Comparison of ENCODE assay signal across 9 cellular contexts in the genomic region with DNA sequence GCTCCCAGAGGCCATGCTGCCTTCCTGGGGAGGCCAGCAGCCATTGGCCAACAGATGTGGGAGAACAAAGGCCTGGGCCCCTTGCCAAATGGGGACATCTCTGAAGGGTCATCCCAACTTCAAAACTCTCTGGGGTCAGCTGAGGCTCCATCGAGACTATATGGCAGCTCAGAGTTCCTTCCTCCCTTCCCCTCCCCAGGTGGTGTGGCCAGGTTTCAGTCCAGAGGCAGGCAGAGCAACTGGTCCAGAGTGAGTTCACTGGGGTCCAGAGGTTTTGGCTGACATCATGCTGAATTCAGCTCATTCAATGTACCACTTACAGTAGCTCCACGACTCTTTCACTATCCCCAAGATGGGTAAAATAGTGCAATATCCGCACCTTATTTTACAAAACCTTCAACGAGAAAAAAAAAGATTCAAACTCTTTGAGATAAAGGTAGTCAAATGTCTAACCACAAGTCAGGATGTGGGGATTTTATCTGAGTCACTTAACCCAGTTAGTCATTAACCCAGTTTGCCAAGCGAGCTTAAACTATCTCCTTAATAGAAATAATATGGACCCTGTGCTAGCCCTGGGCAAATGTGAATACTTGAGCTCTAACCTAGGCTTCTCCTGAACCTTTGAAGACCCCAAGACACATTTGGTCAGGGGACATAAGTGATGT.
DNase-seq lines count a peak whose midpoint lies in the region; ATAC-seq and TF ChIP-seq lines count a peak whose summit lies in the region.
"Had no signal": no experiment of that assay in that cellular context is flagged by ENCODE, and none has a peak within 500 bp of the region (broad histone marks: within the 10 kb centered on the region; RNA-seq: fewer than 3 reads in every experiment).

No MANE protein-coding gene starts in this region.

- DNase-seq in NK-92 treated with Interleukin-12 subunit alpha and Interleukin-12 subunit beta, amount 100 ng/mL, for 24 hours (lab: John Stamatoyannopoulos, UW) = peak; percentile 10
- DNase-seq in NK-92 (lab: John Stamatoyannopoulos, UW; ENCODE audit: unreplicated experiment) (no peak), retinal pigment epithelial cell (ENCODE audit: low read depth) (peak; percentile 34), endothelial cell (ENCODE audit: low spot score) (no peak), NCI-H187 (lab: John Stamatoyannopoulos, UW) (no peak), OCI-M2 (lab: John Stamatoyannopoulos, UW; ENCODE audit: unreplicated experiment) (no peak)
- DNase-seq in activated CD4-positive, alpha-beta memory T cell treated with anti-CD3 and anti-CD28 coated beads, Interleukin-2, amount 10 ng/mL, durations not matched to agents 7 days and 5 days = peak; percentile 25
- DNase-seq: Right ventricle myocardium superior had no signal

- POLR2A ChIA-PET in activated CD4-positive, alpha-beta memory T cell treated with anti-CD3 and anti-CD28 coated beads, Interleukin-2, amount 10 ng/mL, durations not matched to agents 7 days and 5 days (lab: Charles Lee) = interaction anchor here (0.7 to 1.1 kb wide), 2 partner anchors 13 to 73 kb away, joined by 4 to 7 read pairs; no protein-coding TSS in a partner anchor

- peaks cover 10% of the 10 kb centered on the region for H3K9me3 Mint-ChIP-seq in activated CD4-positive, alpha-beta memory T cell treated with anti-CD3 and anti-CD28 coated beads, Interleukin-2, amount 10 ng/mL, durations not matched to agents 7 days and 5 days
- H3K9me3 Mint-ChIP-seq in endothelial cell (ENCODE audit: unreplicated experiment) = no peaks in the 10 kb centered on the region

- no peak for TF ChIP-seq CTCF in retinal pigment epithelial cell (conservative IDR thresholded peaks at IDR 0.05; ENCODE audit: low read depth, low read length)
- TF ChIP-seq CTCF in endothelial cell (IDR thresholded peaks at IDR 0.05; ENCODE audit: unreplicated experiment) = no peak

- H3K36me3 Mint-ChIP-seq in activated CD4-positive, alpha-beta memory T cell treated with anti-CD3 and anti-CD28 coated beads, Interleukin-2, amount 10 ng/mL, durations not matched to agents 7 days and 5 days (ENCODE audit: low read depth) = no peaks in the 10 kb centered on the region
- H3K36me3 Mint-ChIP-seq in endothelial cell (ENCODE audit: low read depth, unreplicated experiment) = peaks cover 4% of the 10 kb centered on the region

- CTCF ChIA-PET in activated CD4-positive, alpha-beta memory T cell treated with anti-CD3 and anti-CD28 coated beads, Interleukin-2, amount 10 ng/mL, durations not matched to agents 7 days and 5 days (lab: Charles Lee) = interaction anchor here (1.2 to 1.8 kb wide), 3 partner anchors 73 to 96 kb away, joined by 3 to 9 read pairs (median 5); no protein-coding TSS in a partner anchor

- H3K4me3 ChIP-seq in retinal pigment epithelial cell (ENCODE audit: low read length) = no peak overlapping the region

- H3K4me1 Mint-ChIP-seq in activated CD4-positive, alpha-beta memory T cell treated with anti-CD3 and anti-CD28 coated beads, Interleukin-2, amount 10 ng/mL, durations not matched to agents 7 days and 5 days = peaks cover 25% of the 10 kb centered on the region
- H3K4me1 Mint-ChIP-seq in endothelial cell (ENCODE audit: unreplicated experiment) = peaks cover 10% of the 10 kb centered on the region

- peak; percentile 92 for ATAC-seq in HG02973 (IDR thresholded peaks at IDR 0.05; ENCODE audit: unreplicated experiment)

- no peak overlapping the region for H3K4me3 Mint-ChIP-seq in activated CD4-positive, alpha-beta memory T cell treated with anti-CD3 and anti-CD28 coated beads, Interleukin-2, amount 10 ng/mL, durations not matched to agents 7 days and 5 days
- H3K4me3 Mint-ChIP-seq in endothelial cell (ENCODE audit: unreplicated experiment) = no peak overlapping the region

- peak overlapping the region; percentile 89 for H3K27ac Mint-ChIP-seq in activated CD4-positive, alpha-beta memory T cell treated with anti-CD3 and anti-CD28 coated beads, Interleukin-2, amount 10 ng/mL, durations not matched to agents 7 days and 5 days
- no peak overlapping the region for H3K27ac Mint-ChIP-seq in endothelial cell (ENCODE audit: unreplicated experiment)

- H3K27me3 Mint-ChIP-seq in activated CD4-positive, alpha-beta memory T cell treated with anti-CD3 and anti-CD28 coated beads, Interleukin-2, amount 10 ng/mL, durations not matched to agents 7 days and 5 days = peaks cover 2% of the 10 kb centered on the region
- H3K27me3 Mint-ChIP-seq in endothelial cell (ENCODE audit: unreplicated experiment) = peaks cover 5% of the 10 kb centered on the region

Comparison
In these comparisons a context has a peak if more than half of its experiments do, and no peak if none do; other contexts are left out.
1. DNase-seq: peak in NK-92 treated with Interleukin-12 subunit alpha and Interleukin-12 subunit beta, amount 100 ng/mL, for 24 hours (single experiment), activated CD4-positive, alpha-beta memory T cell treated with anti-CD3 and anti-CD28 coated beads, Interleukin-2, amount 10 ng/mL, durations not matched to agents 7 days and 5 days (single experiment) and retinal pigment epithelial cell (single experiment); none in NK-92 (single experiment), endothelial cell (single experiment), NCI-H187 (0 of 2) and OCI-M2 (single experiment).